11 cellular contexts compared by ENCODE assay signal in the genomic region with DNA sequence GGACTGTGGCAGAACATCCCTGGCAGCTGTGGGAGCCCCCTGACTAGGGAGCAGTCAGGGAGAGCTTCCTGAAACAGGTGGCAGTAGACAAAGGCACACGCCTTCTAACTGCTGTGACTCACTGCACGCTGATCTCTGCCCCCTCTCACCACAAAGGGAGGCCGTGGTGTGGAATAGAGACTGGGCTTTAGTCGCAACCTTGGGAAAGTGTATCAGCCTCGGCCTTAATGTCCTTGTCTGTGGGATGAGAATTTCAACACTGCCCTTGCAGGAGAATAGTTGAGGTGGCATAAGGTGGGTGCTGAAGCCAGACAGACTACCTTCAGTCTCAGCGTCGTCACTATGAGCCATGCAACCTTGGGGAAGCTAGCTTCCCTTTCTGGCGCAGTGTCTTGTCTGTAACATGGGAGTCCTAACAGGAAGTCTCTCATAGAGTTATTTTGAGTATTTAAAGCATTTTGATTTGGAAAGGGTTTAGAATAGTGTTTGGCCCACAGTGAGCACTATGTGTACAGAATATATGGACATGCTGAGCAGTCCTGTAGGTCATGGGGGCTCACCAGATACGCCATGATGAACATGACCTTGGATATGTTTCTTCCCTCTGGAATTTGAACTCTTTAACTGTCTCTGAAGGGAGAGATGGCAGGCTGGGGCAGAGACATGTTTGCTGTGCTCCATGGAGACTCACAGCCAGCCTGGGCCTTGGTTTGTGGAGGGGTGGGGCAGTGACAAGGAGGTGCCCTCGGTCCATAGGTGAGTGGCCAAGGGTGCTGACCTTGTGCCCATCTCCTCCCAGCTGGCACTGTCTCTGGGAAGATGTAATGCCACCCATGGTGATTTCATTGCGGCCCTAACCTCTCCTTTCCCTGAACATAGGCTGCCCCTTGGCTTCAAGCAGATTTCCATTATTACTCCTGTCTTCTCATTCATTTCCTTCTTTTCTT. TPM values are rescaled to one million over a fixed set of nuclear protein-coding genes. Genes with fewer than 3 reads are reported as not detected.
DNase-seq lines count a peak whose midpoint lies in the region; ATAC-seq and TF ChIP-seq lines count a peak whose summit lies in the region.
"Had no signal": no experiment of that assay in that cellular context is flagged by ENCODE, and none has a peak within 500 bp of the region (broad histone marks: within the 10 kb centered on the region; RNA-seq: fewer than 3 reads in every experiment).

No MANE protein-coding gene starts in this region.

- peaks cover 33% of the 10 kb centered on the region for H3K27me3 Mint-ChIP-seq in neural crest cell (ENCODE audit: low read depth)

- H2AFZ ChIP-seq in GM23248: peak overlapping the region; percentile 38; the same call in 1 of the 2 replicates

- H3K9me3 Mint-ChIP-seq in neural crest cell: no peaks in the 10 kb centered on the region

- H3K4me2 ChIP-seq in GM23248 (ENCODE audit: unreplicated experiment): no peak overlapping the region

- TF ChIP-seq CTCF in brain microvascular endothelial cell (IDR thresholded peaks at IDR 0.05; ENCODE audit: low read depth, low read length, missing control alignments) (no peak), neural crest cell (conservative IDR thresholded peaks at IDR 0.05) (no peak)

- H3K27me3 ChIP-seq in GM23248 (replicated peaks; ENCODE audit: insufficient read depth) (no peaks in the 10 kb centered on the region), brain microvascular endothelial cell (replicated peaks) (no peaks in the 10 kb centered on the region)

- in situ Hi-C loops in GM23248 (cut with MboI): no loop called here
- in situ Hi-C loops in brain microvascular endothelial cell (cut with HindIII; ENCODE audit: low pct_ligation_motif_present, low sequenced_read_pairs): no loop called here

- peaks cover 10% of the 10 kb centered on the region for H3K4me1 Mint-ChIP-seq in neural crest cell

- H3K36me3 ChIP-seq in GM23248 (ENCODE audit: low read depth): no peaks in the 10 kb centered on the region
- H3K36me3 ChIP-seq in brain microvascular endothelial cell (replicated peaks): no peaks in the 10 kb centered on the region
- H3K36me3 ChIP-seq: thoracic aorta had no signal

- ATAC-seq in HG03095 (IDR thresholded peaks at IDR 0.05; ENCODE audit: unreplicated experiment) (no peak), HG02973 (IDR thresholded peaks at IDR 0.05; ENCODE audit: unreplicated experiment) (no peak)

- DNase-seq in GM23248 (peak; percentile 34), NOMO-1 (lab: John Stamatoyannopoulos, UW; ENCODE audit: unreplicated experiment in 2 of 2) (peak; percentile 75 to 84), brain microvascular endothelial cell (peak; percentile 51), neural crest cell (ENCODE audit: low read depth, low spot score) (no peak), HK-2 (ENCODE audit: unreplicated experiment) (no peak)
- DNase-seq in effector CD8-positive, alpha-beta T cell (lab: John Stamatoyannopoulos, UW): no peak
- DNase-seq: CD4-positive, CD25-positive, alpha-beta regulatory T cell; NCI-H1417 had no signal

- H3K4me3 ChIP-seq in GM23248 (no peak overlapping the region), brain microvascular endothelial cell (ENCODE audit: low read depth, low read length) (no peak overlapping the region)
- H3K4me3 ChIP-seq: thoracic aorta had no signal

- no peaks in the 10 kb centered on the region for H3K36me3 Mint-ChIP-seq in neural crest cell (ENCODE audit: low read depth)
- H3K36me3 Mint-ChIP-seq: CD4-positive, CD25-positive, alpha-beta regulatory T cell had no signal

- WGBS in GM23248 (ENCODE audit: low coverage in 1 of 2, low lambda C conversion rate in 2 of 2, missing lambda C conversion rate in 2 of 2), 2 experiments: 76 to 80% methylated on average over 11 of the region's 11 CpGs

- H3K9me2 ChIP-seq in GM23248 (ENCODE audit: insufficient read depth): no peaks in the 10 kb centered on the region

- no peaks in the 10 kb centered on the region for H4K20me1 ChIP-seq in GM23248 (ENCODE audit: insufficient read depth)

- no peak overlapping the region for H3K27ac Mint-ChIP-seq in neural crest cell (ENCODE audit: unreplicated experiment)
- H3K27ac Mint-ChIP-seq: CD4-positive, CD25-positive, alpha-beta regulatory T cell had no signal

- peak overlapping the region; percentile 50 for H3K4me3 Mint-ChIP-seq in neural crest cell
- H3K4me3 Mint-ChIP-seq: CD4-positive, CD25-positive, alpha-beta regulatory T cell had no signal

- no peaks in the 10 kb centered on the region for H3K79me2 ChIP-seq in GM23248 (ENCODE audit: insufficient read depth)

- H3K9ac ChIP-seq in GM23248: no peak overlapping the region

- no peaks in the 10 kb centered on the region for H3K9me3 ChIP-seq in GM23248 (ENCODE audit: low read depth)
- H3K9me3 ChIP-seq: thoracic aorta had no signal

- H3K27ac ChIP-seq in GM23248 (no peak overlapping the region), brain microvascular endothelial cell (no peak overlapping the region)
- H3K27ac ChIP-seq: thoracic aorta had no signal

- no peaks in the 10 kb centered on the region for H3F3A ChIP-seq in GM23248 (ENCODE audit: insufficient read depth)

- H3K4me1 ChIP-seq in GM23248 (ENCODE audit: insufficient read depth): no peaks in the 10 kb centered on the region

RNA-seq across cellular contexts. Expression of a gene that starts 29.5 kb away (rescaled TPM):
- total RNA-seq in GM23248 (2014; rRNA removed; shearing (Covaris generic)): 43.6 and 51.7 TPM in 2 replicates
- polyA plus RNA-seq in GM23248 (2016; fragmentation: Nextera tagmentation; extraction: Ambion mirVana): 6.8 and 8.4 TPM in 2 replicates
- total RNA-seq in neural crest cell: 1.8 and 2.0 TPM in 2 replicates

Comparison
In these comparisons a context has a peak if more than half of its experiments do, and no peak if none do; other contexts are left out.
1. DNase-seq: peak in GM23248 (single experiment), NOMO-1 (2 of 2) and brain microvascular endothelial cell (single experiment); none in neural crest cell (single experiment), effector CD8-positive, alpha-beta T cell (single experiment) and HK-2 (single experiment).
2. RNA of a gene that starts 29.5 kb away (total RNA-seq): 43.6 to 51.7 TPM in GM23248; 1.8 to 2.0 TPM in neural crest cell; every median in the first group is over 10 times any median in the second.